In the genomic region with DNA sequence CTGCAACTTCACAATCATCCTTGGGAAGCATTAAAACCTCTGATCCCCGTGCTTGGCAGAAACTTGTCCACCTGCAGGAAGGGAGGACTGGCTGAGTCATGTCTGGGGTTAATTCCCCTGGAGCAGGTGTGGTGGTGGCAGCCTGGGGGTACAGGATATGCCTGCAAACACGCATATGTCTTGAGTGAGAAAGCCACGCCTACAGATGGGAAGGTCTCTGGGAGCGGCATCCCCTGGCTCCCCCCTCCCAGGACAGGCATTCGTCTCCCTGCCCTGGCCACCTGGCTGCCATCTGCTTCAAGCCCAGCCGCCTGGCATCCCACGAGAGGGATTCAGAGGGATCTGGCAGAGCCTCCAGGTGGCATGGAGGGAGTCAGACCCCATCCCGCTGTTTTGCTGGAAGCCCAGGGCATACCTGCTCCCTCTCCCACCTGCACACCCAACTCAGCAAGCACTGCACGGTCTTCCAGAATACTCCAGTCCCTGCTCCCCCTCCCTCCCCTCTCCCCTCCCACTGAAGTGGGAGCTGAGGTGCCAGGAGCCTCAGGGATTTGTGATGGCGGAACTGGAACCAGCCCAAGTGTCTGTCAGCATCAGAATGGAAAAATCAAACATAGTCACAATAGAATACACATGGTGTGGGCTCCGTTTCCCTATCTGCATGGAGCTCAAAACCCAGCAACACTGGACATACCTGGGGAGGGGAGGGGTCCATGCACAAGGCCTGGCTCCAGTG, we compare ENCODE assay signal across 10 cellular contexts.
DNase-seq lines count a peak whose midpoint lies in the region; ATAC-seq and TF ChIP-seq lines count a peak whose summit lies in the region.
"Had no signal": no experiment of that assay in that cellular context is flagged by ENCODE, and none has a peak within 500 bp of the region (broad histone marks: within the 10 kb centered on the region; RNA-seq: fewer than 3 reads in every experiment).

No MANE protein-coding gene starts in this region.

- no peaks in the 10 kb centered on the region for H3K27me3 ChIP-seq in H7 (ENCODE audit: control insufficient read depth, insufficient read depth, low read length)
- H3K27me3 ChIP-seq in BE2C: no peaks in the 10 kb centered on the region
- peaks cover 14% of the 10 kb centered on the region for H3K27me3 ChIP-seq in hepatocyte
- H3K27me3 ChIP-seq: vagina had no signal

- peak; percentile 30 for ATAC-seq in mucosa of descending colon

- H3K36me3 ChIP-seq in H7 (replicated peaks; ENCODE audit: control insufficient read depth, insufficient read depth, low read length) (no peaks in the 10 kb centered on the region), mucosa of descending colon (ENCODE audit: low read depth) (no peaks in the 10 kb centered on the region), BE2C (no peaks in the 10 kb centered on the region), hepatocyte (replicated peaks; ENCODE audit: insufficient read depth, low read depth) (no peaks in the 10 kb centered on the region)
- H3K36me3 ChIP-seq: vagina had no signal

- H3K4me2 ChIP-seq in hepatocyte: no peak overlapping the region

- H3K9me2 ChIP-seq in hepatocyte (replicated peaks; ENCODE audit: insufficient read depth): no peaks in the 10 kb centered on the region

- no peaks in the 10 kb centered on the region for H4K20me1 ChIP-seq in hepatocyte (ENCODE audit: insufficient read depth, poor library complexity, severe bottlenecking)

- TF ChIP-seq CTCF in mucosa of descending colon (IDR thresholded peaks at IDR 0.05): no peak
- no peak for TF ChIP-seq CTCF in BE2C (IDR thresholded peaks at IDR 0.05; ENCODE audit: low read depth, low read length)
- no peak for TF ChIP-seq CTCF in hepatocyte (IDR thresholded peaks at IDR 0.05; ENCODE audit: poor library complexity)

- H3K79me2 ChIP-seq in hepatocyte: no peaks in the 10 kb centered on the region

- H3K4me3 ChIP-seq in H7 (ENCODE audit: insufficient read depth, low read depth, low read length) (no peak overlapping the region), mucosa of descending colon (no peak overlapping the region), BE2C (ENCODE audit: low read depth, low read length) (no peak overlapping the region), hepatocyte (no peak overlapping the region)
- H3K4me3 ChIP-seq: vagina had no signal

- H3K4me1 ChIP-seq in mucosa of descending colon (ENCODE audit: low read depth): no peaks in the 10 kb centered on the region
- peaks cover 7% of the 10 kb centered on the region for H3K4me1 ChIP-seq in BE2C
- H3K4me1 ChIP-seq in hepatocyte (ENCODE audit: insufficient read depth): peaks cover 22% of the 10 kb centered on the region

- intact Hi-C loops in mucosa of descending colon (cut with DNase I, micrococcal nuclease): no loop called here

- WGBS in hepatocyte (ENCODE audit: low lambda C conversion rate, missing lambda C conversion rate): 68% methylated on average over 11 of the region's 11 CpGs

- no peaks in the 10 kb centered on the region for H3K9me3 ChIP-seq in mucosa of descending colon
- H3K9me3 ChIP-seq in BE2C: no peaks in the 10 kb centered on the region
- H3K9me3 ChIP-seq in hepatocyte (ENCODE audit: low read depth): no peaks in the 10 kb centered on the region
- H3K9me3 ChIP-seq: vagina had no signal

- peak; percentile 80 for DNase-seq in H7
- DNase-seq in NCI-H1694 treated with DMSO at 0.1 percent for 48 hours (lab: John Stamatoyannopoulos, UW): peak; percentile 95
- peak; percentile 78 to 88 for DNase-seq in SHP77 (lab: John Stamatoyannopoulos, UW)
- no peak for DNase-seq in mucosa of descending colon
- no peak for DNase-seq in BE2C
- no peak for DNase-seq in germinal center (ENCODE audit: low spot score)
- DNase-seq in hepatocyte (ENCODE audit: low spot score): no peak
- DNase-seq: DND-41, retina had no signal

- H2AFZ ChIP-seq in hepatocyte: no peak overlapping the region

- no peak overlapping the region for H3K27ac ChIP-seq in hepatocyte
- H3K27ac ChIP-seq: vagina had no signal

Comparison
In these comparisons a context has a peak if more than half of its experiments do, and no peak if none do; other contexts are left out.
1. DNase-seq: peak in H7 (single experiment), NCI-H1694 treated with DMSO at 0.1 percent for 48 hours (single experiment) and SHP77 (2 of 2); none in mucosa of descending colon (0 of 3), BE2C (single experiment), germinal center (single experiment) and hepatocyte (single experiment).